Comparison of ENCODE assay signal across 8 cellular contexts in genomic region chr7:111210043-111210442, GRCh38.
"Had no signal": no experiment of that assay in that cellular context is flagged by ENCODE, and none has a peak within 500 bp of the region (broad histone marks: within the 10 kb centered on the region; RNA-seq: fewer than 3 reads in every experiment).

No MANE protein-coding gene starts in this region.

- H3K27ac Mint-ChIP-seq: IgD-negative memory B cell had no signal

- DNase-seq: GM23248, H9, HCEC 1CT, KG1 had no signal

- H3K9ac ChIP-seq: GM23248 had no signal

- H3K27ac ChIP-seq: HL-60 had no signal

- H3K4me3 Mint-ChIP-seq: H9, IgD-negative memory B cell had no signal

- H2AFZ ChIP-seq: GM23248 had no signal

- H3K27me3 Mint-ChIP-seq: IgD-negative memory B cell had no signal

- FAIRE-seq: H1, H54 had no signal

- H3K9me3 Mint-ChIP-seq: IgD-negative memory B cell had no signal

- H3K4me3 ChIP-seq: GM23248 had no signal
